16 cellular contexts compared by ENCODE assay signal in the genomic region with DNA sequence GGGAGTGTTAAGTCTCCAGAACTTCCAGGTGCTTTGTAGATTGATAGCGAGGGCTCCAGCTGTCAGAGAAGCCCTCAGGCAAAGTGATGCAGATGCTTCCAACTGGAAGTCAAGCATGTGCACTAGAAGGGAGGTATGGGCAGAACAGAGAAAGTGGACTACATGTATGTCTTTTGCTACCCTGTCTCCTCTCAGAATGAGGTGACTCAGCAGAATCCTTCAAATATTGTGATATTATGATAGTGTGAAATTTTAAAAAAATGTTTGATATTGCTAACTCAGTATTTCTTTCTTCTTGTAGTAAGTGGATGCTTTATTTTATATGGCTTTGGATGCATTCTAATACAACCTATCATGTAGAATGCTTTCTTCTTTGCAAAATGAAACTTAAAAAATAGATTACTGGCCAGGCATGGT.
DNase-seq lines count a peak whose midpoint lies in the region; ATAC-seq and TF ChIP-seq lines count a peak whose summit lies in the region.
"Had no signal": no experiment of that assay in that cellular context is flagged by ENCODE, and none has a peak within 500 bp of the region (broad histone marks: within the 10 kb centered on the region; RNA-seq: fewer than 3 reads in every experiment).

No MANE protein-coding gene starts in this region.

- ATAC-seq in SK-N-SH treated with all-trans-retinoic acid at 6 μM for 48 hours (no peak), GM21390 (IDR thresholded peaks at IDR 0.05; ENCODE audit: unreplicated experiment) (no peak), GM19455 (IDR thresholded peaks at IDR 0.05; ENCODE audit: unreplicated experiment) (no peak)
- ATAC-seq: HCT116 had no signal

- H3K79me1 ChIP-seq in mesenchymal stem cell (replicated peaks; ENCODE audit: low read length, poor library complexity, severe bottlenecking) = no peaks in the 10 kb centered on the region

- H2BK5ac ChIP-seq in mesenchymal stem cell (ENCODE audit: low read depth, low read length, poor library complexity, severe bottlenecking) = peak overlapping the region; percentile 8

- H3K36me3 ChIP-seq in SK-N-SH (replicated peaks in 1 of 2; ENCODE audit: control insufficient read depth in 1 of 2, insufficient read depth in 2 of 2, low read length in 1 of 2) = no peaks in the 10 kb centered on the region
- H3K36me3 ChIP-seq in mesenchymal stem cell (ENCODE audit: control insufficient read depth in 1 of 2, insufficient read depth in 2 of 2, low read depth in 1 of 2, low read length in 2 of 2) = no peaks in the 10 kb centered on the region

- H4K91ac ChIP-seq in mesenchymal stem cell (ENCODE audit: low read length) = no peak overlapping the region

- H3K9me2 ChIP-seq in SK-N-SH = no peaks in the 10 kb centered on the region

- H2AFZ ChIP-seq in SK-N-SH (ENCODE audit: low read depth) = no peak overlapping the region
- no peak overlapping the region for H2AFZ ChIP-seq in mesenchymal stem cell (ENCODE audit: low read depth, low read length)
- H2AFZ ChIP-seq: GM23248 had no signal

- H3K27me3 ChIP-seq in SK-N-SH (ENCODE audit: insufficient read depth) (no peaks in the 10 kb centered on the region), mesenchymal stem cell (ENCODE audit: control insufficient read depth in 1 of 2, insufficient read depth in 1 of 2, low read length in 2 of 2) (no peaks in the 10 kb centered on the region)

- H2AK5ac ChIP-seq in mesenchymal stem cell (ENCODE audit: low read length, severe bottlenecking) = peak overlapping the region; percentile 36

- no peak overlapping the region for H3K23ac ChIP-seq in mesenchymal stem cell (ENCODE audit: low read length in 2 of 2)

- H3K14ac ChIP-seq in mesenchymal stem cell (ENCODE audit: low read length in 2 of 2) = no peak overlapping the region

- CTCF ChIA-PET in SK-N-SH (lab: Yijun Ruan, JAX) = no interaction called here

- H3K27ac ChIP-seq in SK-N-SH (ENCODE audit: low read depth in 2 of 2, low read length in 1 of 2) (no peak overlapping the region), mesenchymal stem cell (ENCODE audit: low read length, poor library complexity, severe bottlenecking) (peak overlapping the region; percentile 87)
- H3K27ac ChIP-seq: GM23248 had no signal

- H2BK12ac ChIP-seq in mesenchymal stem cell (ENCODE audit: low read length in 2 of 2) = peak overlapping the region; percentile 6 to 43

- no peaks in the 10 kb centered on the region for H3K79me2 ChIP-seq in SK-N-SH (ENCODE audit: insufficient read depth)

- H2BK120ac ChIP-seq in mesenchymal stem cell (ENCODE audit: low read depth, low read length) = no peak overlapping the region

- H3K4me1 ChIP-seq in SK-N-SH (ENCODE audit: control insufficient read depth in 1 of 2, insufficient read depth in 2 of 2, low read depth in 1 of 2, low read length in 1 of 2) (no peaks in the 10 kb centered on the region), mesenchymal stem cell (ENCODE audit: control insufficient read depth, insufficient read depth, low read depth, low read length) (peaks cover 8% of the 10 kb centered on the region)

- no peaks in the 10 kb centered on the region for H3F3A ChIP-seq in SK-N-SH (replicated peaks; ENCODE audit: insufficient read depth)

- no peak for TF ChIP-seq CTCF in SK-N-SH (IDR thresholded peaks at IDR 0.05)

- H3K18ac ChIP-seq in mesenchymal stem cell (ENCODE audit: low read depth in 1 of 2, low read length in 2 of 2) = no peak overlapping the region

- no peak overlapping the region for H3K4ac ChIP-seq in mesenchymal stem cell (ENCODE audit: low read depth in 1 of 2, low read length in 2 of 2)

- TF ChIP-seq RAD21 in SK-N-SH (IDR thresholded peaks at IDR 0.05; ENCODE audit: low read length) = no peak

- POLR2A ChIA-PET in SK-N-SH (lab: Yijun Ruan, JAX) = no interaction called here

- H3K9ac ChIP-seq in SK-N-SH (no peak overlapping the region), mesenchymal stem cell (ENCODE audit: low read length) (no peak overlapping the region)
- H3K9ac ChIP-seq: GM23248 had no signal

- DNase-seq in SK-N-SH = peak; percentile 11
- peak; percentile 39 for DNase-seq in NCI-H69 (lab: John Stamatoyannopoulos, UW)
- no peak for DNase-seq in mesenchymal stem cell
- no peak for DNase-seq in HK-2 (ENCODE audit: unreplicated experiment)
- DNase-seq: 8988T; ACHN; C1 segment of cervical spinal cord; CD4-positive, alpha-beta T cell; DMS153; DND-41; GF-D8; GM23248 had no signal

- H4K20me1 ChIP-seq in SK-N-SH (ENCODE audit: insufficient read depth) = no peaks in the 10 kb centered on the region

- 100% methylated on average over 1 of the region's 1 CpG for WGBS in SK-N-SH (ENCODE audit: low lambda C conversion rate)
- WGBS in mesenchymal stem cell = 100% methylated on average over 1 of the region's 1 CpG

- no peak overlapping the region for H2BK15ac ChIP-seq in mesenchymal stem cell (ENCODE audit: low read depth, poor library complexity, severe bottlenecking)

- H3K4me3 ChIP-seq in SK-N-SH (ENCODE audit: low read depth in 2 of 2, low read length in 1 of 2) (no peak overlapping the region), mesenchymal stem cell (ENCODE audit: insufficient read depth in 1 of 2, low read depth in 1 of 2, low read length in 2 of 2) (no peak overlapping the region)
- H3K4me3 ChIP-seq: GM23248 had no signal

- no peak overlapping the region for H4K8ac ChIP-seq in mesenchymal stem cell (ENCODE audit: low read length)

- no peak for TF ChIP-seq EP300 in SK-N-SH (IDR thresholded peaks at IDR 0.05; ENCODE audit: borderline replicate concordance in 1 of 2, low read depth in 1 of 2, low read length in 1 of 2)

- no peaks in the 10 kb centered on the region for H3K9me3 ChIP-seq in SK-N-SH
- no peaks in the 10 kb centered on the region for H3K9me3 ChIP-seq in mesenchymal stem cell (ENCODE audit: control insufficient read depth, low read length)

- H3K4me2 ChIP-seq in SK-N-SH (no peak overlapping the region), mesenchymal stem cell (ENCODE audit: low read length, poor library complexity, severe bottlenecking) (peak overlapping the region; percentile 35)

TF ChIP-seq in SK-N-SH, 30 proteins besides CTCF, POLR2A, EP300 and RAD21 (continues in another document):
- TF ChIP-seq FOXM1 (IDR thresholded peaks at IDR 0.05; ENCODE audit: low read depth) (no peak), CHD2 (IDR thresholded peaks at IDR 0.05; ENCODE audit: low read length, partially characterized antibody) (no peak), RFX5 (IDR thresholded peaks at IDR 0.05; ENCODE audit: low read length) (no peak), MEF2A (IDR thresholded peaks at IDR 0.05; ENCODE audit: borderline replicate concordance, low read depth) (no peak)
- TF ChIP-seq, protein P1, sequence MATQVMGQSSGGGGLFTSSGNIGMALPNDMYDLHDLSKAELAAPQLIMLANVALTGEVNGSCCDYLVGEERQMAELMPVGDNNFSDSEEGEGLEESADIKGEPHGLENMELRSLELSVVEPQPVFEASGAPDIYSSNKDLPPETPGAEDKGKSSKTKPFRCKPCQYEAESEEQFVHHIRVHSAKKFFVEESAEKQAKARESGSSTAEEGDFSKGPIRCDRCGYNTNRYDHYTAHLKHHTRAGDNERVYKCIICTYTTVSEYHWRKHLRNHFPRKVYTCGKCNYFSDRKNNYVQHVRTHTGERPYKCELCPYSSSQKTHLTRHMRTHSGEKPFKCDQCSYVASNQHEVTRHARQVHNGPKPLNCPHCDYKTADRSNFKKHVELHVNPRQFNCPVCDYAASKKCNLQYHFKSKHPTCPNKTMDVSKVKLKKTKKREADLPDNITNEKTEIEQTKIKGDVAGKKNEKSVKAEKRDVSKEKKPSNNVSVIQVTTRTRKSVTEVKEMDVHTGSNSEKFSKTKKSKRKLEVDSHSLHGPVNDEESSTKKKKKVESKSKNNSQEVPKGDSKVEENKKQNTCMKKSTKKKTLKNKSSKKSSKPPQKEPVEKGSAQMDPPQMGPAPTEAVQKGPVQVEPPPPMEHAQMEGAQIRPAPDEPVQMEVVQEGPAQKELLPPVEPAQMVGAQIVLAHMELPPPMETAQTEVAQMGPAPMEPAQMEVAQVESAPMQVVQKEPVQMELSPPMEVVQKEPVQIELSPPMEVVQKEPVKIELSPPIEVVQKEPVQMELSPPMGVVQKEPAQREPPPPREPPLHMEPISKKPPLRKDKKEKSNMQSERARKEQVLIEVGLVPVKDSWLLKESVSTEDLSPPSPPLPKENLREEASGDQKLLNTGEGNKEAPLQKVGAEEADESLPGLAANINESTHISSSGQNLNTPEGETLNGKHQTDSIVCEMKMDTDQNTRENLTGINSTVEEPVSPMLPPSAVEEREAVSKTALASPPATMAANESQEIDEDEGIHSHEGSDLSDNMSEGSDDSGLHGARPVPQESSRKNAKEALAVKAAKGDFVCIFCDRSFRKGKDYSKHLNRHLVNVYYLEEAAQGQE (IDR thresholded peaks at IDR 0.05; ENCODE audit: low read depth, low read length) = no peak

TF ChIP-seq in SK-N-SH treated with all-trans-retinoic acid at 6 μM for 48 hours, 23 proteins besides CTCF, POLR2A, EP300 and RAD21 (continues in another document):
- no peak for TF ChIP-seq ESRRG (CRISPR knock-in tag; IDR thresholded peaks at IDR 0.05)
- no peak for TF ChIP-seq ZC3H10 (CRISPR knock-in tag; IDR thresholded peaks at IDR 0.05)
- TF ChIP-seq ZNF565 (CRISPR knock-in tag; conservative IDR thresholded peaks at IDR 0.05; ENCODE audit: low read depth) = no peak
- TF ChIP-seq, protein P2, sequence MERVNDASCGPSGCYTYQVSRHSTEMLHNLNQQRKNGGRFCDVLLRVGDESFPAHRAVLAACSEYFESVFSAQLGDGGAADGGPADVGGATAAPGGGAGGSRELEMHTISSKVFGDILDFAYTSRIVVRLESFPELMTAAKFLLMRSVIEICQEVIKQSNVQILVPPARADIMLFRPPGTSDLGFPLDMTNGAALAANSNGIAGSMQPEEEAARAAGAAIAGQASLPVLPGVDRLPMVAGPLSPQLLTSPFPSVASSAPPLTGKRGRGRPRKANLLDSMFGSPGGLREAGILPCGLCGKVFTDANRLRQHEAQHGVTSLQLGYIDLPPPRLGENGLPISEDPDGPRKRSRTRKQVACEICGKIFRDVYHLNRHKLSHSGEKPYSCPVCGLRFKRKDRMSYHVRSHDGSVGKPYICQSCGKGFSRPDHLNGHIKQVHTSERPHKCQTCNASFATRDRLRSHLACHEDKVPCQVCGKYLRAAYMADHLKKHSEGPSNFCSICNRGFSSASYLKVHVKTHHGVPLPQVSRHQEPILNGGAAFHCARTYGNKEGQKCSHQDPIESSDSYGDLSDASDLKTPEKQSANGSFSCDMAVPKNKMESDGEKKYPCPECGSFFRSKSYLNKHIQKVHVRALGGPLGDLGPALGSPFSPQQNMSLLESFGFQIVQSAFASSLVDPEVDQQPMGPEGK (CRISPR knock-in tag; IDR thresholded peaks at IDR 0.05; ENCODE audit: borderline replicate concordance) = no peak
- TF ChIP-seq ZNF70 (CRISPR knock-in tag; IDR thresholded peaks at IDR 0.05) = no peak
- TF ChIP-seq CSDC2 (CRISPR knock-in tag; IDR thresholded peaks at IDR 0.05) = no peak
- no peak for TF ChIP-seq TCF4 (CRISPR knock-in tag; IDR thresholded peaks at IDR 0.05; ENCODE audit: borderline replicate concordance)
- no peak for TF ChIP-seq TOX (CRISPR knock-in tag; IDR thresholded peaks at IDR 0.05; ENCODE audit: borderline replicate concordance)
- TF ChIP-seq ARNTL (CRISPR knock-in tag; IDR thresholded peaks at IDR 0.05; ENCODE audit: borderline replicate concordance, low read depth) = no peak

Comparison
In these comparisons a context has a peak if more than half of its experiments do, and no peak if none do; other contexts are left out.
1. DNase-seq: peak in SK-N-SH (single experiment) and NCI-H69 (single experiment); none in mesenchymal stem cell (single experiment) and HK-2 (single experiment).